In the genomic region with DNA sequence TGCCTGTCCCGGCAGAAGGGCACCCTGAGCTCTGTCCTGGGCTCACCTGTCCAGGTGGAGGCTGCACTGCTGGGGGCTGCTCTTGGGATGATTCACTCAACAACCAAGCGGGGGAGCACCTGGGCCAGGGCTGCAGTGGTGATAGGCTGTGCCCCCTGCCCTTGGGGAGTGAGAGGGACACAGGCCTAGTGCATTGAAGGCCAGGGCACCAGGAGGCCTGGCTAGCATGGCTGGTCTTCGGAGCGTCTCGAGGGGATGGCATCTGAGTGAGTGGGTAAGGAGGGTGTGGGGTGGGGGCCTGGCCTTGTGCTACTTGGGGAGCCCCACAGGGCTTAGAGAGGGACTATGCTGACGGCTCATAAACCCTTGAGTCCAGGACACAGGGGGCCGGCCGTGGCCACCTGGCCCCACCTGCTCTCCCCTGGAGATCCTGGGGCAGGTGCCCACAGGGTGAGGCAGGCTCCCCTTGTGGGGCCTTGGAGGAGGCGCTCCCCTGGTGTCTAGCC, we compare ENCODE assay signal across 14 cellular contexts. TPM values are rescaled to one million over a fixed set of nuclear protein-coding genes. Genes with fewer than 3 reads are reported as not detected.
A peak's percentile ranks its signal among the peaks of the same experiment; 100 is the strongest.
DNase-seq lines count a peak whose midpoint lies in the region; FAIRE-seq and TF ChIP-seq lines count a peak whose summit lies in the region.
"Had no signal": no experiment of that assay in that cellular context is flagged by ENCODE, and none has a peak within 500 bp of the region (broad histone marks: within the 10 kb centered on the region; RNA-seq: fewer than 3 reads in every experiment).

No MANE protein-coding gene starts in this region.

- H3K36me3 Mint-ChIP-seq in endodermal cell (ENCODE audit: low read depth): no peaks in the 10 kb centered on the region
- H3K36me3 Mint-ChIP-seq: activated naive CD8-positive, alpha-beta T cell had no signal

- no peak overlapping the region for H3K4me3 Mint-ChIP-seq in endodermal cell
- H3K4me3 Mint-ChIP-seq: activated naive CD8-positive, alpha-beta T cell had no signal

- H2BK12ac ChIP-seq in mesenchymal stem cell (ENCODE audit: low read length in 2 of 2): peak overlapping the region in 1 of 2 experiments; percentile 24

- H3K23ac ChIP-seq in mesenchymal stem cell (ENCODE audit: low read length in 2 of 2): peak overlapping the region in 1 of 2 experiments; percentile 14

- no peak overlapping the region for H3K27ac Mint-ChIP-seq in endodermal cell
- H3K27ac Mint-ChIP-seq: activated naive CD8-positive, alpha-beta T cell had no signal

- no peaks in the 10 kb centered on the region for H3K9me3 Mint-ChIP-seq in endodermal cell

- TF ChIP-seq POLR2A in stomach (IDR thresholded peaks at IDR 0.05): no peak

- intact Hi-C loops in stomach (cut with DNase I; ENCODE audit: low total_unique reads): no loop called here

- peaks cover 6% of the 10 kb centered on the region for H3K4me1 Mint-ChIP-seq in endodermal cell

- H3K27ac ChIP-seq in HL-60 (replicated peaks) (peak overlapping the region; percentile 58), endodermal cell (ENCODE audit: low read depth, low read length) (no peak overlapping the region), mesenchymal stem cell (ENCODE audit: low read length, poor library complexity, severe bottlenecking) (no peak overlapping the region), stomach (peak overlapping the region; percentile 96 to 99 (median 98))

- H3K9ac ChIP-seq in endodermal cell (ENCODE audit: extremely low read depth, low read length, poor library complexity, severe bottlenecking) (no peak overlapping the region), mesenchymal stem cell (ENCODE audit: low read length) (no peak overlapping the region)
- H3K9ac ChIP-seq: SK-N-SH had no signal

- DNase-seq in HL-60 (ENCODE audit: low read depth in 1 of 2, low spot score in 1 of 2) (no peak), endodermal cell (no peak), mesenchymal stem cell (no peak), stomach (no peak), HTR-8/SVneo (ENCODE audit: insufficient read length, low spot score) (no peak), SKM-1 treated with dmso at 0.1 percent for 144 hours (lab: John Stamatoyannopoulos, UW; ENCODE audit: unreplicated experiment) (no peak), activated gamma-delta T cell (lab: John Stamatoyannopoulos, UW) (no peak), SIG-M5 treated with dmso at 0.1 percent for 504 hours (lab: John Stamatoyannopoulos, UW; ENCODE audit: unreplicated experiment) (no peak)
- DNase-seq: AML-193, GOT3, MG63, SK-N-SH had no signal

- no peak overlapping the region for H2BK15ac ChIP-seq in mesenchymal stem cell (ENCODE audit: low read depth, poor library complexity, severe bottlenecking)

- TF ChIP-seq CTCF in HL-60 (IDR thresholded peaks at IDR 0.05; ENCODE audit: insufficient read depth, low read length) (no peak), endodermal cell (conservative IDR thresholded peaks at IDR 0.05) (peak; percentile 33), stomach (IDR thresholded peaks at IDR 0.05) (no peak)

- peak overlapping the region in 1 of 2 experiments; percentile 7 for H3K18ac ChIP-seq in mesenchymal stem cell (ENCODE audit: low read depth in 1 of 2, low read length in 2 of 2)

- no peaks in the 10 kb centered on the region for H3K27me3 ChIP-seq in HL-60 (ENCODE audit: insufficient read depth, poor library complexity, severe bottlenecking)
- no peaks in the 10 kb centered on the region for H3K27me3 ChIP-seq in endodermal cell (ENCODE audit: control insufficient read depth, insufficient read depth, low read length, poor library complexity, severe bottlenecking)
- no peaks in the 10 kb centered on the region for H3K27me3 ChIP-seq in mesenchymal stem cell (ENCODE audit: control insufficient read depth in 1 of 2, insufficient read depth in 1 of 2, low read length in 2 of 2)
- H3K27me3 ChIP-seq in stomach: no peaks in the 10 kb centered on the region
- H3K27me3 ChIP-seq: MG63 had no signal

- H3K27me3 Mint-ChIP-seq in endodermal cell (ENCODE audit: insufficient read depth): peaks cover 2% of the 10 kb centered on the region
- H3K27me3 Mint-ChIP-seq: activated naive CD8-positive, alpha-beta T cell had no signal

- no peak for TF ChIP-seq EP300 in stomach (IDR thresholded peaks at IDR 0.05)

- no peak overlapping the region for H3K4me3 ChIP-seq in HL-60 (replicated peaks; ENCODE audit: insufficient read depth, low read length)
- H3K4me3 ChIP-seq in endodermal cell (ENCODE audit: low read length): no peak overlapping the region
- no peak overlapping the region for H3K4me3 ChIP-seq in mesenchymal stem cell (ENCODE audit: insufficient read depth in 1 of 2, low read depth in 1 of 2, low read length in 2 of 2)
- peak overlapping the region in 1 of 4 donors; percentile 19 for H3K4me3 ChIP-seq in stomach
- H3K4me3 ChIP-seq: MG63 had no signal

- no peak overlapping the region for H2AFZ ChIP-seq in mesenchymal stem cell (ENCODE audit: low read depth, low read length)

- peak overlapping the region; percentile 34 for H4K91ac ChIP-seq in mesenchymal stem cell (ENCODE audit: low read length)

- 91 to 94% methylated on average over 3 to 9 of the region's 9 CpGs for WGBS in endodermal cell (ENCODE audit: insufficient coverage in 1 of 2, insufficient read length in 1 of 2), 2 experiments
- 88% methylated on average over 9 of the region's 9 CpGs for WGBS in mesenchymal stem cell
- 68 to 83% (median 78%) methylated on average over 5 to 9 of the region's 9 CpGs for whole genome bisulfite sequencing in stomach, 5 donors

- no peak overlapping the region for H2BK120ac ChIP-seq in mesenchymal stem cell (ENCODE audit: low read depth, low read length)

- H3K4ac ChIP-seq in mesenchymal stem cell (ENCODE audit: low read depth in 1 of 2, low read length in 2 of 2): no peak overlapping the region

- H3K79me1 ChIP-seq in mesenchymal stem cell (replicated peaks; ENCODE audit: low read length, poor library complexity, severe bottlenecking): peaks cover 51% of the 10 kb centered on the region

- H3K9me3 ChIP-seq in endodermal cell (ENCODE audit: control insufficient read depth, low read length): no peaks in the 10 kb centered on the region
- no peaks in the 10 kb centered on the region for H3K9me3 ChIP-seq in mesenchymal stem cell (ENCODE audit: control insufficient read depth, low read length)
- H3K9me3 ChIP-seq in stomach: no peaks in the 10 kb centered on the region
- H3K9me3 ChIP-seq: MG63, SK-N-SH had no signal

- no peak overlapping the region for H2BK5ac ChIP-seq in mesenchymal stem cell (ENCODE audit: low read depth, low read length, poor library complexity, severe bottlenecking)

- H2AK5ac ChIP-seq in mesenchymal stem cell (ENCODE audit: low read length, severe bottlenecking): no peak overlapping the region

- H4K8ac ChIP-seq in mesenchymal stem cell (ENCODE audit: low read length): peak overlapping the region; percentile 63

- no peaks in the 10 kb centered on the region for H3K36me3 ChIP-seq in endodermal cell (ENCODE audit: control insufficient read depth, insufficient read depth, low read length)
- H3K36me3 ChIP-seq in mesenchymal stem cell (ENCODE audit: control insufficient read depth in 1 of 2, insufficient read depth in 2 of 2, low read depth in 1 of 2, low read length in 2 of 2): peaks cover 0 to 63% of the 10 kb centered on the region in 2 experiments
- H3K36me3 ChIP-seq in stomach: peaks cover 4 to 11% (median 8%) of the 10 kb centered on the region in 4 donors

- H3K4me1 ChIP-seq in endodermal cell (ENCODE audit: control insufficient read depth, insufficient read depth, low read length) (peaks cover 3% of the 10 kb centered on the region), mesenchymal stem cell (ENCODE audit: control insufficient read depth, insufficient read depth, low read depth, low read length) (peaks cover 49% of the 10 kb centered on the region), stomach (peaks cover 80 to 86% (median 83%) of the 10 kb centered on the region in 4 donors)

- H3K4me2 ChIP-seq in mesenchymal stem cell (ENCODE audit: low read length, poor library complexity, severe bottlenecking): no peak overlapping the region
- H3K4me2 ChIP-seq: SK-N-SH had no signal

- FAIRE-seq in HTR-8/SVneo (lab: Jason Lieb, UNC): no peak
- FAIRE-seq: GM12891 had no signal

- peak overlapping the region in 1 of 2 experiments; percentile 61 for H3K14ac ChIP-seq in mesenchymal stem cell (ENCODE audit: low read length in 2 of 2)

RNA-seq across cellular contexts. Expression of gene PWWP2B, which starts 3.1 kb away (rescaled TPM):
- total RNA-seq in endodermal cell (10 to 100 TPM; 11.4 to 13.9 TPM), stomach (100 to 1,000 TPM in 1 of 5 donors, 10 to 100 TPM in 3, 1 to 10 TPM in 1; 8.5 to 167 (median 22.9) TPM)
- polyA plus RNA-seq in endodermal cell (2013, experiment 1 of 2): 7.5 TPM
- 6.7 TPM for polyA plus RNA-seq in endodermal cell (2013, experiment 2 of 2)
- polyA plus RNA-seq in mesenchymal stem cell (2013, experiment 1 of 2): 9.8 TPM
- 9.5 TPM for polyA plus RNA-seq in mesenchymal stem cell (2013, experiment 2 of 2)
- 10 to 100 TPM; 14.2 to 24.4 (median 22.7) TPM for polyA plus RNA-seq in stomach

Comparison
In these comparisons a context has a peak if more than half of its experiments do, and no peak if none do; other contexts are left out.
1. H3K27ac ChIP-seq: peak in HL-60 (single experiment) and stomach (5 of 5); none in endodermal cell (single experiment) and mesenchymal stem cell (single experiment).